In genomic region chr12:107607464-107608392, GRCh38 we compare ENCODE assay signal across 8 cellular contexts.
DNase-seq lines count a peak whose midpoint lies in the region; TF ChIP-seq lines count a peak whose summit lies in the region.

No MANE protein-coding gene starts in this region.

- no peaks in the 10 kb centered on the region for H3K27me3 ChIP-seq in thyroid gland

- H3K36me3 ChIP-seq in SK-N-MC (ENCODE audit: insufficient read depth, low read length) (no peaks in the 10 kb centered on the region), thyroid gland (no peaks in the 10 kb centered on the region)

- H3K4me3 Mint-ChIP-seq in osteocyte (ENCODE audit: unreplicated experiment): no peak overlapping the region

- peak; percentile 99 for TF ChIP-seq CTCF in NB4 (IDR thresholded peaks at IDR 0.05; ENCODE audit: low read depth, low read length)
- peak; percentile 87 for TF ChIP-seq CTCF in osteocyte (IDR thresholded peaks at IDR 0.05)
- TF ChIP-seq CTCF in thyroid gland (IDR thresholded peaks at IDR 0.05): peak; percentile 88 to 95 (median 91)

- H3K27me3 Mint-ChIP-seq in osteocyte (ENCODE audit: unreplicated experiment): peaks cover 27% of the 10 kb centered on the region

- peaks cover 10 to 14% of the 10 kb centered on the region in 2 donors for H3K4me1 ChIP-seq in thyroid gland

- H3K36me3 Mint-ChIP-seq in osteocyte (ENCODE audit: unreplicated experiment): no peaks in the 10 kb centered on the region

- intact Hi-C loops in thyroid gland (cut with DNase I): loop anchor here (5.0 to 10.0 kb wide), 2 partner anchors 283 to 475 kb away; no protein-coding TSS in a partner anchor

- H3K27ac ChIP-seq in SK-N-MC (no peak overlapping the region), thyroid gland (peak overlapping the region; percentile 78 to 96 (median 88))

- H3K9me3 Mint-ChIP-seq in osteocyte (ENCODE audit: unreplicated experiment): no peaks in the 10 kb centered on the region

- H3K4me3 ChIP-seq in NB4 (ENCODE audit: low read depth, low read length): no peak overlapping the region
- H3K4me3 ChIP-seq in SK-N-MC: no peak overlapping the region
- no peak overlapping the region for H3K4me3 ChIP-seq in thyroid gland (replicated peaks in 1 of 3)

- WGBS in thyroid gland, 2 donors: 16 to 18% methylated on average over 20 to 21 of the region's 21 CpGs

- peak; percentile 70 for DNase-seq in NK-92 treated with Interleukin-12 subunit alpha and Interleukin-12 subunit beta, amount 100 ng/mL, for 24 hours (lab: John Stamatoyannopoulos, UW)
- DNase-seq in NK-92 (lab: John Stamatoyannopoulos, UW; ENCODE audit: unreplicated experiment): no peak
- peak; percentile 81 for DNase-seq in NB4 (ENCODE audit: low read depth)
- DNase-seq in SK-N-MC (ENCODE audit: low read depth, low spot score): peak; percentile 10
- peak; percentile 63 to 78 (median 72) for DNase-seq in activated naive CD4-positive, alpha-beta T cell (lab: John Stamatoyannopoulos, UW)
- peak; percentile 73 for DNase-seq in germinal center (ENCODE audit: low spot score)
- DNase-seq in osteocyte (ENCODE audit: extremely low spot score, unreplicated experiment): peak; percentile 91
- peak; percentile 88 to 93 for DNase-seq in thyroid gland

- TF ChIP-seq POLR2A in NB4 (IDR thresholded peaks at IDR 0.05; ENCODE audit: extremely low read depth, insufficient read length) (no peak), thyroid gland (IDR thresholded peaks at IDR 0.05) (peak in 1 of 2 donors; percentile 78)

- H3K27ac Mint-ChIP-seq in osteocyte (ENCODE audit: unreplicated experiment): no peak overlapping the region

- H3K4me1 Mint-ChIP-seq in osteocyte (ENCODE audit: unreplicated experiment): no peaks in the 10 kb centered on the region

- H3K9me3 ChIP-seq in SK-N-MC (ENCODE audit: low read depth, low read length): no peaks in the 10 kb centered on the region
- H3K9me3 ChIP-seq in thyroid gland: no peaks in the 10 kb centered on the region

- no peak overlapping the region for H3K9ac ChIP-seq in SK-N-MC (ENCODE audit: insufficient read length)
